In the genomic region with DNA sequence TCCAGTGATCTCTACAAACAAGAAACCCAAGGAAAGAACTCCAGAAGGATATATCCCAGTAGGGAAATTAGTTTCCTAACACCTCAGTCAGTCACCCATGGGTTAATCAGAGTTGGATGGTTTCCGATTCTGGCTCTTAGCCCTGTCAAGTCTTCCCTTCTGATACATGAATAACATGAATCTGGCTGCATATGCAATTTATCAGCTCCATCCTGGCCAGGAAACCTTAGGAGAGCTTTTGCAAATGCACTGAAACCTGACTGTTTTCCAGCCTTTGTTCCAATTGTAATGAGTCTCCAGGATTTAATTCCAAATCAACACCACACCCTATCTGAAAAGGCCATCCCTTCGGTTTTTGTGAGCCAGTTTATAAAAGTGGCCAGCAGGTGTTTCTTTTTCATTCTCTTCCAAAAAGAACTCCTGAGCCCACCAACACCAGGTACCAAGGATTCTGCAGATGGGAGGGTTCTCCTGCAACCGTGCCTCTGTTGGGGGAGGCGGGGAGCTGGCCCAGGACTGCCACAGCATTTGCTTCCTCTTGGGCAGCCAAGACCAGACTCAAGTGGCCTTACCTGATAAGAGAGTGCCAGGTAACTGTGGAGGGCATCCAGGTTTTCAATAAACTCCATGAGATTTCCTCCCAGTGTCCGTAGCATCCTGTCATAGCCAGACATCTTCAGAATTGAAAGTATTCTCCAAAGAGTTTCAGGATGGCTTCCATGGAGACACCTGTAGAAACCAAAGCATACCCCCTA, we compare ENCODE assay signal across 17 cellular contexts.
"Had no signal": no experiment of that assay in that cellular context is flagged by ENCODE, and none has a peak within 500 bp of the region (broad histone marks: within the 10 kb centered on the region; RNA-seq: fewer than 3 reads in every experiment).

No MANE protein-coding gene starts in this region.

- H3K9me3 ChIP-seq: colonic mucosa, prostate gland, tibial nerve had no signal

- H3K27me3 ChIP-seq: colonic mucosa, tibial nerve had no signal

- DNase-seq: activated CD4-positive, alpha-beta memory T cell treated with anti-CD3 and anti-CD28 coated beads, Interleukin-2, amount 10 ng/mL, durations not matched to agents 7 days and 5 days; activated CD4-positive, alpha-beta T cell treated with anti-CD3 and anti-CD28 coated beads for 4 hours; activated naive CD4-positive, alpha-beta T cell treated with anti-CD3 and anti-CD28 coated beads, Interleukin-2, amount 10 ng/mL, durations not matched to agents 7 days and 5 days; activated T-cell treated with anti-CD3 and anti-CD28 coated beads, Interleukin-2, amount 50 U/mL, for 24 hours; foreskin keratinocyte; glutamatergic neuron; mesendoderm; right cardiac atrium; stimulated activated CD4-positive, alpha-beta T cell treated with anti-CD3 and anti-CD28 coated beads, Interleukin-4, amount 100 ng/mL, for 4 hours; stimulated activated CD8-positive, alpha-beta memory T cell treated with anti-CD3 and anti-CD28 coated beads, Interleukin-4, amount 100 ng/mL, for 48 hours; stimulated activated naive CD4-positive, alpha-beta T cell treated with Interleukin-2 at 50 U/mL for 16 hours had no signal

- H3K36me3 ChIP-seq: colonic mucosa, prostate gland, tibial nerve had no signal

- H3K4me3 ChIP-seq: colonic mucosa, prostate gland, skin epidermis, tibial nerve had no signal

- ATAC-seq: foreskin keratinocyte; natural killer cell treated with Interleukin-12 subunit alpha and Interleukin-12 subunit beta and Interleukin-15 and Interleukin-18, amount 100 ng/mL, for 72 hours; WTC11 had no signal

- H3K27ac ChIP-seq: colonic mucosa, foreskin keratinocyte, prostate gland, skin epidermis, tibial nerve had no signal

- H3K4me1 ChIP-seq: colonic mucosa, foreskin keratinocyte, tibial nerve had no signal
